1 cellular context compared by ENCODE assay signal in the genomic region with DNA sequence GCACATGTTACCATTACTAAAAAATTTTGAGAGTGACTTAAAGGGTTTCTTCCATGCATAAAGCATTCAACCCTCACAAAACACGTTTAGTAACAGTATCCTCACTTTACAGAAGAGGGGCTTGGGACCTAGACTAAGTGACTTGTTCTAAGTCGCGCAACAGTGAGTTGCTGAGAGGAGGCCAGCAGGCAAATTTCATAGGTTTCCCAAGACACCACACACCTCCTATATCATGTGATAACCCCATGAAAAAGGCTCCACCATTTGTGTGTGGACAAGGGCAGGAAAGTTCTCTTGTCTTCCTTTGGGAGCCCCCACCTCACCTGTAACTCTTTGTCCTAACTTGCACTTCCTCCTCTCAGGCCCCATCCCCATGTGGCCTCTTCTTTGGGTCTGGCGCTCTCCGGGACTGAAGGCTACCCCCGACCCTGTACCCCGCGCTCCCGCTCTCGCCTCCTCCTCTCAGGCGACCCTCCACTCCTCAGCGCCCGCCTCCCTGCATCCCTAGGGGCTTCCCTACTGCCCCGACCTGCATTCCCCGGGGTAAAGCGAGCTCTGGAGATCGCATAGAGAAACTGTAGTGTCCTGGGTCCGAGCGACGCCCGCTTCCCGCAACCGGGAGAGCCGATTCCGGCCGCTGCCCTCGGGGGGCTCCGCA.
TF ChIP-seq lines count a peak whose summit lies in the region.

No MANE protein-coding gene starts in this region.

TF ChIP-seq in SK-N-SH, 30 proteins besides CTCF, POLR2A, EP300 and RAD21 (continued from another document):
- TF ChIP-seq, protein P1, sequence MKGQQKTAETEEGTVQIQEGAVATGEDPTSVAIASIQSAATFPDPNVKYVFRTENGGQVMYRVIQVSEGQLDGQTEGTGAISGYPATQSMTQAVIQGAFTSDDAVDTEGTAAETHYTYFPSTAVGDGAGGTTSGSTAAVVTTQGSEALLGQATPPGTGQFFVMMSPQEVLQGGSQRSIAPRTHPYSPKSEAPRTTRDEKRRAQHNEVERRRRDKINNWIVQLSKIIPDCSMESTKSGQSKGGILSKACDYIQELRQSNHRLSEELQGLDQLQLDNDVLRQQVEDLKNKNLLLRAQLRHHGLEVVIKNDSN (IDR thresholded peaks at IDR 0.05; ENCODE audit: borderline replicate concordance, low read depth) = no peak
